8 cellular contexts compared by ENCODE assay signal in the genomic region with DNA sequence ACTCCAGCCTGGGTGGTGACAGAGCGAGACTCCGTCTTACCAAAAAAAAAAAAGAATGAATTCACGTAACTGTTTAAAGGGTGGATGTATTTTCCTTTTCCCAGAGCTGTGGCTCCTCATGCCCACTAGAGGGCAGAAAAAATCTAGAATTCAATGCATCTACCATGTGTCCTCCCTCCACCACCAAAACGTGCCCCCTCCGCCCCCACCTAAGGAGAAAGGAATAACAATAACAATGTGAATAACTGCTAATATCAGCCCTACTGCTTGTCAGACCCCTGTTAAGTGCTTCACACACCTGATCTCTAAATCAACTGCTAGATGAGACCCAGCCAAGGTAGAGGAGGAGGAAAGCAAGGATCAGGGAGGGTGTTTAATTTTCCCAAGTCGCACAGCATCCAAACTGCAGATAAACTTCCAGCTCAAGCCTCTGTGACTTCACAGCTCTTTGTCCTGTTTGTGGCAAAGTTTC. TPM values are rescaled to one million over a fixed set of nuclear protein-coding genes. Genes with fewer than 3 reads are reported as not detected.
DNase-seq lines count a peak whose midpoint lies in the region; ATAC-seq and TF ChIP-seq lines count a peak whose summit lies in the region.

No MANE protein-coding gene starts in this region.

- H3K4me1 Mint-ChIP-seq in activated naive CD8-positive, alpha-beta T cell treated with anti-CD3 and anti-CD28 coated beads, Interleukin-2, amount 50 U/mL, for 24 hours = peaks cover 15% of the 10 kb centered on the region
- peaks cover 7% of the 10 kb centered on the region for H3K4me1 Mint-ChIP-seq in type B pancreatic cell (ENCODE audit: unreplicated experiment)

- DNase-seq in A172 (ENCODE audit: low spot score) (peak; percentile 17), Daoy (ENCODE audit: low read depth) (peak; percentile 35), NCI-H2196 (lab: John Stamatoyannopoulos, UW; ENCODE audit: unreplicated experiment) (peak; percentile 60), inferior parietal cortex (ENCODE audit: extremely low spot score) (peak; percentile 51), type B pancreatic cell (ENCODE audit: extremely low spot score, unreplicated experiment) (no peak)
- no peak for DNase-seq in activated naive CD8-positive, alpha-beta T cell treated with anti-CD3 and anti-CD28 coated beads, Interleukin-2, amount 50 U/mL, for 24 hours

- no peaks in the 10 kb centered on the region for H3K9me3 Mint-ChIP-seq in activated naive CD8-positive, alpha-beta T cell treated with anti-CD3 and anti-CD28 coated beads, Interleukin-2, amount 50 U/mL, for 24 hours
- H3K9me3 Mint-ChIP-seq in type B pancreatic cell = no peaks in the 10 kb centered on the region

- H3K27me3 Mint-ChIP-seq in activated naive CD8-positive, alpha-beta T cell treated with anti-CD3 and anti-CD28 coated beads, Interleukin-2, amount 50 U/mL, for 24 hours = peaks cover 14% of the 10 kb centered on the region
- H3K27me3 Mint-ChIP-seq in type B pancreatic cell = peaks cover 13% of the 10 kb centered on the region

- no peak overlapping the region for H3K27ac Mint-ChIP-seq in activated naive CD8-positive, alpha-beta T cell treated with anti-CD3 and anti-CD28 coated beads, Interleukin-2, amount 50 U/mL, for 24 hours
- no peak overlapping the region for H3K27ac Mint-ChIP-seq in type B pancreatic cell

- TF ChIP-seq CTCF in type B pancreatic cell (conservative IDR thresholded peaks at IDR 0.05) = peak; percentile 84

- H3K4me3 Mint-ChIP-seq in activated naive CD8-positive, alpha-beta T cell treated with anti-CD3 and anti-CD28 coated beads, Interleukin-2, amount 50 U/mL, for 24 hours = no peak overlapping the region
- H3K4me3 Mint-ChIP-seq in type B pancreatic cell = no peak overlapping the region

- ATAC-seq in activated naive CD8-positive, alpha-beta T cell treated with anti-CD3 and anti-CD28 coated beads, Interleukin-2, amount 50 U/mL, for 24 hours = peak; percentile 66
- ATAC-seq in GM18867 (IDR thresholded peaks at IDR 0.05; ENCODE audit: unreplicated experiment) = no peak
- no peak for ATAC-seq in GM21423 (IDR thresholded peaks at IDR 0.05; ENCODE audit: unreplicated experiment)

- no peaks in the 10 kb centered on the region for H3K36me3 Mint-ChIP-seq in activated naive CD8-positive, alpha-beta T cell treated with anti-CD3 and anti-CD28 coated beads, Interleukin-2, amount 50 U/mL, for 24 hours (ENCODE audit: low read depth)
- no peaks in the 10 kb centered on the region for H3K36me3 Mint-ChIP-seq in type B pancreatic cell

RNA-seq across cellular contexts. Expression of a gene that starts 20.2 kb away (rescaled TPM):
- not detected in 2 replicates for total RNA-seq in A172 (2014; rRNA removed; shearing (Covaris generic))
- 0.06 and 0.48 TPM in 2 replicates for total RNA-seq in Daoy (2014; rRNA removed; shearing (Covaris generic))
- total RNA-seq in type B pancreatic cell (ENCODE audit: low replicate concordance) = 0.17 and 2.4 TPM in 2 replicates

RNA-seq across cellular contexts. Expression of a gene that starts 44.6 kb away (rescaled TPM):
- not detected in 2 replicates for total RNA-seq in A172 (2014; rRNA removed; shearing (Covaris generic))
- 4.4 and 4.6 TPM in 2 replicates for total RNA-seq in Daoy (2014; rRNA removed; shearing (Covaris generic))
- total RNA-seq in type B pancreatic cell (ENCODE audit: low replicate concordance) = 6.7 and 21.9 TPM in 2 replicates

Comparison
In these comparisons a context has a peak if more than half of its experiments do, and no peak if none do; other contexts are left out.
1. DNase-seq: peak in A172 (single experiment), Daoy (single experiment), NCI-H2196 (single experiment) and inferior parietal cortex (single experiment); none in activated naive CD8-positive, alpha-beta T cell treated with anti-CD3 and anti-CD28 coated beads, Interleukin-2, amount 50 U/mL, for 24 hours (single experiment) and type B pancreatic cell (single experiment).